9 cellular contexts compared by ENCODE assay signal in the genomic region with DNA sequence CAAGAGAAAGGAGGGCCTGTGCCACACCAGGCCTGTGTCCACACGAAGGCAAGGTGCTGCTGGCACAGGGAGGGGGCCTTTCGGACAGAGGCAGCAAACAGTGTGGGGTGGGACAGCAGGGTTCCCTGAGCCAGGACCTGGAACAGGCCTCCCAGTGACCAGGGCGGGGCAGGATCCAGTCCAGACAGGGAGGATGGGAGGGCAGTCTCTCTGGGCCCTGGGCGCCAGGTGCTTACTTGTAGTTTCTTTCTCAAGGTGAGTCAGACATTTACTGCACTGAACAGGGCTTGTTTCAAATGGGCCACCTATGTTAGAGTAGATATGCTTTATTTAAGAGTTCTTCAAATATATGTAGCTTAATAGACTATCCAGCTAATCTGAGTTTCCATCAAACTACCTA. TPM values are rescaled to one million over a fixed set of nuclear protein-coding genes. Genes with fewer than 3 reads are reported as not detected.
"Had no signal": no experiment of that assay in that cellular context is flagged by ENCODE, and none has a peak within 500 bp of the region (broad histone marks: within the 10 kb centered on the region; RNA-seq: fewer than 3 reads in every experiment).

No MANE protein-coding gene starts in this region.

- H3K4me1 ChIP-seq: right lobe of liver had no signal

- H3K4me3 ChIP-seq: right lobe of liver had no signal

- H3K36me3 ChIP-seq: right lobe of liver had no signal

- H3K9me3 ChIP-seq: right lobe of liver had no signal

- H3K36me3 Mint-ChIP-seq: activated naive CD8-positive, alpha-beta T cell treated with anti-CD3 and anti-CD28 coated beads, Interleukin-2, amount 10 ng/mL, durations not matched to agents 7 days and 5 days had no signal

- H3K27ac Mint-ChIP-seq: activated B cell treated with CpG ODN at 0.5 μM for 24 hours; activated naive CD8-positive, alpha-beta T cell treated with anti-CD3 and anti-CD28 coated beads, Interleukin-2, amount 10 ng/mL, durations not matched to agents 7 days and 5 days had no signal

- H3K27me3 ChIP-seq: right lobe of liver had no signal

- H3K9me3 Mint-ChIP-seq: activated B cell treated with CpG ODN at 0.5 μM for 24 hours; activated naive CD8-positive, alpha-beta T cell treated with anti-CD3 and anti-CD28 coated beads, Interleukin-2, amount 10 ng/mL, durations not matched to agents 7 days and 5 days had no signal

- H3K4me1 Mint-ChIP-seq: activated naive CD8-positive, alpha-beta T cell treated with anti-CD3 and anti-CD28 coated beads, Interleukin-2, amount 10 ng/mL, durations not matched to agents 7 days and 5 days had no signal

- DNase-seq: activated B cell treated with CpG ODN at 0.5 μM for 24 hours; activated CD4-positive, alpha-beta T cell treated with anti-CD3 and anti-CD28 coated beads for 48 hours; activated CD8-positive, alpha-beta memory T cell treated with anti-CD3 and anti-CD28 coated beads for 24 hours; activated naive CD8-positive, alpha-beta T cell treated with anti-CD3 and anti-CD28 coated beads, Interleukin-2, amount 10 ng/mL, durations not matched to agents 7 days and 5 days; aorta; hippocampal formation; right lobe of liver had no signal

- H3K4me3 Mint-ChIP-seq: activated B cell treated with CpG ODN at 0.5 μM for 24 hours; activated naive CD8-positive, alpha-beta T cell treated with anti-CD3 and anti-CD28 coated beads, Interleukin-2, amount 10 ng/mL, durations not matched to agents 7 days and 5 days had no signal

- H3K27ac ChIP-seq: right lobe of liver had no signal

- ATAC-seq: right lobe of liver had no signal

RNA-seq across cellular contexts. Expression of a gene that starts 52.8 kb away (rescaled TPM):
- total RNA-seq: activated naive CD8-positive, alpha-beta T cell treated with anti-CD3 and anti-CD28 coated beads, Interleukin-2, amount 10 ng/mL, durations not matched to agents 7 days and 5 days; pulmonary artery endothelial cell; T-helper 2 cell treated with Interferon-gamma antibody and Interleukin-4, amounts not matched to agents 100 ng/mL and 5 ng/mL, for 36 hours had no signal
